ENCODE assay signal across 1 cellular context in genomic region chr9:128383791-128384190, GRCh38.
TF ChIP-seq lines count a peak whose summit lies in the region.

No MANE protein-coding gene starts in this region.

TF ChIP-seq in WTC11, 78 proteins besides CTCF, POLR2A, EP300 and RAD21 (continued from another document):
- TF ChIP-seq ZNF317 (CRISPR knock-in tag; IDR thresholded peaks at IDR 0.05; ENCODE audit: borderline replicate concordance, low read depth) (no peak), ZNF423 (CRISPR knock-in tag; IDR thresholded peaks at IDR 0.05) (no peak), ZBTB21 (CRISPR knock-in tag; IDR thresholded peaks at IDR 0.05; ENCODE audit: borderline replicate concordance) (no peak)
